In genomic region chr4:13102344-13102743, GRCh38 we compare ENCODE assay signal across 25 cellular contexts.
"Had no signal": no experiment of that assay in that cellular context is flagged by ENCODE, and none has a peak within 500 bp of the region (broad histone marks: within the 10 kb centered on the region; RNA-seq: fewer than 3 reads in every experiment).

No MANE protein-coding gene starts in this region.

- DNase-seq: activated CD4-positive, alpha-beta T cell treated with anti-CD3 and anti-CD28 coated beads for 4 hours; activated CD4-positive, alpha-beta T cell treated with anti-CD3 and anti-CD28 coated beads, Interleukin-2, amount 50 U/mL, for 48 hours; activated CD8-positive, alpha-beta memory T cell treated with anti-CD3 and anti-CD28 coated beads, Interleukin-2, amount 50 U/mL, for 48 hours; activated gamma-delta T cell; activated naive CD4-positive, alpha-beta T cell treated with anti-CD3 and anti-CD28 coated beads, Interleukin-2, amount 10 ng/mL, durations not matched to agents 7 days and 5 days; activated naive CD8-positive, alpha-beta T cell treated with anti-CD3 and anti-CD28 coated beads, Interleukin-2, amount 10 ng/mL, durations not matched to agents 7 days and 5 days; activated T-cell treated with anti-CD3 and anti-CD28 coated beads, Interleukin-2, amount 50 U/mL, for 24 hours; effector CD8-positive, alpha-beta T cell; esophagus squamous epithelium; islet precursor cell; left ventricle myocardium inferior; mucosa of descending colon; nephron progenitor cell; right lobe of liver; stimulated activated CD4-positive, alpha-beta T cell treated with anti-CD3 and anti-CD28 coated beads, Interleukin-12 subunit alpha, Interleukin-12 subunit beta, amount 100 ng/mL, for 4 hours; stimulated activated CD4-positive, alpha-beta T cell treated with anti-CD3 and anti-CD28 coated beads, Interleukin-4, amount 100 ng/mL, for 1 hour; stimulated activated naive CD8-positive, alpha-beta T cell treated with anti-CD3 and anti-CD28 coated beads, Interleukin-15, Interleukin-2, amounts not matched to agents 100 U/mL and 50 U/mL, for 24 hours; T-helper 9 cell; testis; transverse colon; uterus had no signal

- H3K9me3 Mint-ChIP-seq: activated naive CD4-positive, alpha-beta T cell treated with anti-CD3 and anti-CD28 coated beads, Interleukin-2, amount 10 ng/mL, durations not matched to agents 7 days and 5 days had no signal

- H3K27me3 ChIP-seq: esophagus squamous epithelium, neutrophil, right lobe of liver, testis, transverse colon, uterus had no signal

- H3K4me3 ChIP-seq: esophagus squamous epithelium, left ventricle myocardium inferior, mucosa of descending colon, right lobe of liver, skin epidermis, testis, transverse colon, uterus had no signal

- H3K27me3 Mint-ChIP-seq: activated naive CD4-positive, alpha-beta T cell treated with anti-CD3 and anti-CD28 coated beads, Interleukin-2, amount 10 ng/mL, durations not matched to agents 7 days and 5 days; activated naive CD8-positive, alpha-beta T cell treated with anti-CD3 and anti-CD28 coated beads, Interleukin-2, amount 10 ng/mL, durations not matched to agents 7 days and 5 days; activated T-cell treated with anti-CD3 and anti-CD28 coated beads, Interleukin-2, amount 50 U/mL, for 24 hours had no signal

- H3K4me3 Mint-ChIP-seq: activated naive CD4-positive, alpha-beta T cell treated with anti-CD3 and anti-CD28 coated beads, Interleukin-2, amount 10 ng/mL, durations not matched to agents 7 days and 5 days; activated naive CD8-positive, alpha-beta T cell treated with anti-CD3 and anti-CD28 coated beads, Interleukin-2, amount 10 ng/mL, durations not matched to agents 7 days and 5 days; activated T-cell treated with anti-CD3 and anti-CD28 coated beads, Interleukin-2, amount 50 U/mL, for 24 hours; nephron progenitor cell had no signal

- H3K36me3 Mint-ChIP-seq: activated naive CD4-positive, alpha-beta T cell treated with anti-CD3 and anti-CD28 coated beads, Interleukin-2, amount 10 ng/mL, durations not matched to agents 7 days and 5 days; activated naive CD8-positive, alpha-beta T cell treated with anti-CD3 and anti-CD28 coated beads, Interleukin-2, amount 10 ng/mL, durations not matched to agents 7 days and 5 days had no signal

- H3K4me1 Mint-ChIP-seq: activated naive CD4-positive, alpha-beta T cell treated with anti-CD3 and anti-CD28 coated beads, Interleukin-2, amount 10 ng/mL, durations not matched to agents 7 days and 5 days; activated naive CD8-positive, alpha-beta T cell treated with anti-CD3 and anti-CD28 coated beads, Interleukin-2, amount 10 ng/mL, durations not matched to agents 7 days and 5 days; nephron progenitor cell had no signal

- ATAC-seq: mucosa of descending colon; right lobe of liver; stimulated activated naive CD8-positive, alpha-beta T cell treated with anti-CD3 and anti-CD28 coated beads, Interleukin-15, Interleukin-2, amounts not matched to agents 100 U/mL and 50 U/mL, for 24 hours had no signal

- H3K9me3 ChIP-seq: esophagus squamous epithelium, left ventricle myocardium inferior, neutrophil, right lobe of liver, testis, transverse colon, uterus had no signal

- H3K4me1 ChIP-seq: esophagus squamous epithelium, left ventricle myocardium inferior, right lobe of liver, testis, transverse colon, uterus had no signal

- H3K27ac ChIP-seq: epithelial cell of prostate, esophagus squamous epithelium, left ventricle myocardium inferior, neutrophil, right lobe of liver, skin epidermis, testis, transverse colon, uterus, VCaP had no signal

- H3K27ac Mint-ChIP-seq: activated naive CD4-positive, alpha-beta T cell treated with anti-CD3 and anti-CD28 coated beads, Interleukin-2, amount 10 ng/mL, durations not matched to agents 7 days and 5 days; activated naive CD8-positive, alpha-beta T cell treated with anti-CD3 and anti-CD28 coated beads, Interleukin-2, amount 10 ng/mL, durations not matched to agents 7 days and 5 days; activated T-cell treated with anti-CD3 and anti-CD28 coated beads, Interleukin-2, amount 50 U/mL, for 24 hours; nephron progenitor cell had no signal

- H3K36me3 ChIP-seq: esophagus squamous epithelium, left ventricle myocardium inferior, neutrophil, right lobe of liver, transverse colon, uterus had no signal
